Comparison of ENCODE assay signal across 23 cellular contexts in the genomic region with DNA sequence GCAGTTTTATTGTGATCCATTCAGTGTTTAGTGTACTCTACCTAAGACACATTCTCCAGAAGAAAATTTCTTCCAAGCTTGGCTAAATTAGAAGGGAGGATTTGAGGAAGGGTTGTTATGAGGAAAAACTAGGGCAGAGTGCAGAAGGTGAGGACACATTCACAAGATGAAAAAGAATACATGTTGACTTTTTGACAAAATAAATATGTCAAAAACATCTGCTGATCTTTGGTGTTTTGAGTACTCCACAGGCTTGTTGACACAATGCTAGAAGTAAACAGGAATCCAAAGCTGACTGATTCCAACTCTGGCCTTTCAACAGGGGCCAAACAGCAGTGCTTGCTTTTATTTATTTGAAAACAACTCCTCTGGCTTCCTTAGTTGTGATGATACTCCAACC.
"Had no signal": no experiment of that assay in that cellular context is flagged by ENCODE, and none has a peak within 500 bp of the region (broad histone marks: within the 10 kb centered on the region; RNA-seq: fewer than 3 reads in every experiment).

No MANE protein-coding gene starts in this region.

- H3K9me3 Mint-ChIP-seq: activated CD4-positive, alpha-beta T cell treated with anti-CD3 and anti-CD28 coated beads, Interleukin-2, amount 10 ng/mL, durations not matched to agents 24 days and 14 days; activated naive CD8-positive, alpha-beta T cell treated with anti-CD3 and anti-CD28 coated beads, Interleukin-2, amount 10 ng/mL, durations not matched to agents 7 days and 5 days; activated T-helper 2 cell treated with anti-CD3 and anti-CD28 coated beads, Interferon-gamma antibody, Interleukin-2, Interleukin-4, amounts not matched to agents 10 μg/mL and 5 μg/mL and 100 μg/mL, durations not matched to agents 14 hours and 24 hours and 36 hours had no signal

- H3K4me3 Mint-ChIP-seq: activated CD4-positive, alpha-beta T cell treated with anti-CD3 and anti-CD28 coated beads, Interleukin-2, amount 10 ng/mL, durations not matched to agents 24 days and 14 days; activated CD8-positive, alpha-beta T cell treated with anti-CD3 and anti-CD28 coated beads, Interleukin-2, amount 10 ng/mL, durations not matched to agents 7 days and 5 days; activated naive CD8-positive, alpha-beta T cell treated with anti-CD3 and anti-CD28 coated beads, Interleukin-2, amount 10 ng/mL, durations not matched to agents 7 days and 5 days; activated T-cell treated with anti-CD3 and anti-CD28 coated beads, Interleukin-2, amount 50 U/mL, for 24 hours; endodermal cell; naive thymus-derived CD4-positive, alpha-beta T cell; stimulated activated memory B cell treated with anti-CD40 and anti-IgM and Interleukin-4, amounts not matched to agents 10 μg/mL and 1 μg/mL and 100 μg/mL, for 72 hours; type B pancreatic cell had no signal

- H3K4me1 Mint-ChIP-seq: activated CD4-positive, alpha-beta T cell treated with anti-CD3 and anti-CD28 coated beads, Interleukin-2, amount 10 ng/mL, durations not matched to agents 24 days and 14 days; activated naive CD8-positive, alpha-beta T cell treated with anti-CD3 and anti-CD28 coated beads, Interleukin-2, amount 10 ng/mL, durations not matched to agents 7 days and 5 days; naive thymus-derived CD4-positive, alpha-beta T cell; stimulated activated memory B cell treated with anti-CD40 and anti-IgM and Interleukin-4, amounts not matched to agents 10 μg/mL and 1 μg/mL and 100 μg/mL, for 72 hours had no signal

- H3K27ac ChIP-seq: gastroesophageal sphincter, heart right ventricle, spleen, testis had no signal

- H3K36me3 Mint-ChIP-seq: activated naive CD8-positive, alpha-beta T cell treated with anti-CD3 and anti-CD28 coated beads, Interleukin-2, amount 10 ng/mL, durations not matched to agents 7 days and 5 days; naive thymus-derived CD4-positive, alpha-beta T cell; stimulated activated memory B cell treated with anti-CD40 and anti-IgM and Interleukin-4, amounts not matched to agents 10 μg/mL and 1 μg/mL and 100 μg/mL, for 72 hours; type B pancreatic cell had no signal

- H3K27me3 ChIP-seq: dorsolateral prefrontal cortex, gastroesophageal sphincter, heart right ventricle, spleen, testis had no signal

- H3K36me3 ChIP-seq: gastroesophageal sphincter, heart right ventricle, spleen had no signal

- H3K27me3 Mint-ChIP-seq: activated CD4-positive, alpha-beta T cell treated with anti-CD3 and anti-CD28 coated beads, Interleukin-2, amount 10 ng/mL, durations not matched to agents 24 days and 14 days; activated T-cell treated with anti-CD3 and anti-CD28 coated beads, Interleukin-2, amount 50 U/mL, for 24 hours; stimulated activated memory B cell treated with anti-CD40 and anti-IgM and Interleukin-4, amounts not matched to agents 10 μg/mL and 1 μg/mL and 100 μg/mL, for 72 hours; type B pancreatic cell had no signal

- DNase-seq: activated CD4-positive, alpha-beta T cell treated with anti-CD3 and anti-CD28 coated beads, Interleukin-2, amount 10 ng/mL, durations not matched to agents 24 days and 14 days; activated CD8-positive, alpha-beta T cell treated with anti-CD3 and anti-CD28 coated beads, Interleukin-2, amount 10 ng/mL, durations not matched to agents 7 days and 5 days; activated naive CD4-positive, alpha-beta T cell treated with Interleukin-2 at 50 U/mL for 16 hours; activated naive CD8-positive, alpha-beta T cell treated with anti-CD3 and anti-CD28 coated beads, Interleukin-2, amount 10 ng/mL, durations not matched to agents 7 days and 5 days; activated T-cell treated with anti-CD3 and anti-CD28 coated beads, Interleukin-2, amount 50 U/mL, for 24 hours; amygdala; caudate nucleus; dorsolateral prefrontal cortex; endodermal cell; erythroblast; heart right ventricle; left ventricle myocardium superior; mesenchymal stem cell; naive thymus-derived CD4-positive, alpha-beta T cell; spleen; stimulated activated CD4-positive, alpha-beta T cell treated with anti-CD3 and anti-CD28 coated beads, Interleukin-4, amount 100 ng/mL, for 4 hours; T-helper 9 cell; testis had no signal

- H3K4me3 ChIP-seq: dorsolateral prefrontal cortex, gastroesophageal sphincter, heart right ventricle, spleen, testis had no signal

- H3K9me3 ChIP-seq: gastroesophageal sphincter, testis had no signal

- H3K27ac Mint-ChIP-seq: activated CD4-positive, alpha-beta T cell treated with anti-CD3 and anti-CD28 coated beads, Interleukin-2, amount 10 ng/mL, durations not matched to agents 24 days and 14 days; activated CD8-positive, alpha-beta T cell treated with anti-CD3 and anti-CD28 coated beads, Interleukin-2, amount 10 ng/mL, durations not matched to agents 7 days and 5 days; activated naive CD8-positive, alpha-beta T cell treated with anti-CD3 and anti-CD28 coated beads, Interleukin-2, amount 10 ng/mL, durations not matched to agents 7 days and 5 days; activated T-cell treated with anti-CD3 and anti-CD28 coated beads, Interleukin-2, amount 50 U/mL, for 24 hours; activated T-helper 2 cell treated with anti-CD3 and anti-CD28 coated beads, Interferon-gamma antibody, Interleukin-2, Interleukin-4, amounts not matched to agents 10 μg/mL and 5 μg/mL and 100 μg/mL, durations not matched to agents 14 hours and 24 hours and 36 hours; endodermal cell; naive thymus-derived CD4-positive, alpha-beta T cell; stimulated activated memory B cell treated with anti-CD40 and anti-IgM and Interleukin-4, amounts not matched to agents 10 μg/mL and 1 μg/mL and 100 μg/mL, for 72 hours; type B pancreatic cell had no signal

- ATAC-seq: activated CD8-positive, alpha-beta T cell treated with anti-CD3 and anti-CD28 coated beads, Interleukin-2, amount 10 ng/mL, durations not matched to agents 7 days and 5 days; gastroesophageal sphincter; heart right ventricle; left ventricle myocardium superior; naive thymus-derived CD4-positive, alpha-beta T cell; sciatic nerve; stimulated activated memory B cell treated with anti-CD40 and anti-IgM and Interleukin-4, amounts not matched to agents 10 μg/mL and 1 μg/mL and 100 μg/mL, for 72 hours had no signal

- H3K4me1 ChIP-seq: gastroesophageal sphincter, heart right ventricle, spleen, testis had no signal
